In genomic region chr7:134724606-134725005, GRCh38 we compare ENCODE assay signal across 8 cellular contexts. TPM values are rescaled to one million over a fixed set of nuclear protein-coding genes. Genes with fewer than 3 reads are reported as not detected.
DNase-seq lines count a peak whose midpoint lies in the region; ATAC-seq and TF ChIP-seq lines count a peak whose summit lies in the region.

No MANE protein-coding gene starts in this region.

- intact Hi-C loops in CD14-positive monocyte (cut with micrococcal nuclease) (no loop called here), colonic mucosa (cut with DNase I) (no loop called here)

- H3K4me1 Mint-ChIP-seq in CD14-positive monocyte = peaks cover 6% of the 10 kb centered on the region

- H3K4me1 ChIP-seq in colonic mucosa = no peaks in the 10 kb centered on the region

- in situ Hi-C loops in Caki2 (cut with HindIII; ENCODE audit: low pct_unique_long_range_greater_than_20kb, low sequenced_read_pairs) = no loop called here

- H3K9ac ChIP-seq in colonic mucosa (ENCODE audit: low read depth in 2 of 2, low read length in 2 of 2) = no peak overlapping the region

- no peaks in the 10 kb centered on the region for H3K27me3 Mint-ChIP-seq in CD14-positive monocyte (ENCODE audit: low read depth in 3 of 3)

- peaks cover 0 to 1% (median 0%) of the 10 kb centered on the region in 7 donors for H3K9me3 Mint-ChIP-seq in CD14-positive monocyte

- H3K27ac ChIP-seq in colonic mucosa = no peak overlapping the region

- H3K4me3 ChIP-seq in WI38 (ENCODE audit: low read depth, low read length) (no peak overlapping the region), colonic mucosa (no peak overlapping the region)

- TF ChIP-seq CTCF in WI38 (IDR thresholded peaks at IDR 0.05; ENCODE audit: low read depth, low read length) (peak; percentile 64), CD14-positive monocyte (IDR thresholded peaks at IDR 0.05) (no peak), colonic mucosa (IDR thresholded peaks at IDR 0.05) (no peak)

- no peaks in the 10 kb centered on the region for H3K27me3 ChIP-seq in colonic mucosa

- no peaks in the 10 kb centered on the region for H3K36me3 Mint-ChIP-seq in CD14-positive monocyte

- no peak for ATAC-seq in HG02884 (IDR thresholded peaks at IDR 0.05; ENCODE audit: unreplicated experiment)

- H3K27ac Mint-ChIP-seq in CD14-positive monocyte = no peak overlapping the region

- H3K36me3 ChIP-seq in colonic mucosa = no peaks in the 10 kb centered on the region

- no peaks in the 10 kb centered on the region for H3K9me3 ChIP-seq in colonic mucosa

- DNase-seq in Caki2 (ENCODE audit: low read depth) (peak; percentile 6), HCEC 1CT (peak; percentile 53), kidney tubule cell (ENCODE audit: low spot score) (peak; percentile 39), CD14-positive monocyte (ENCODE audit: low spot score) (no peak), colonic mucosa (no peak), NCI-H1105 (lab: John Stamatoyannopoulos, UW) (no peak)

- no peak overlapping the region for H3K4me3 Mint-ChIP-seq in CD14-positive monocyte

RNA-seq across cellular contexts. Expression of gene CALD1, which starts 54.8 kb away (rescaled TPM):
- 10.2 and 11.1 TPM in 2 replicates for total RNA-seq in Caki2 (2014; rRNA removed; shearing (Covaris generic); ENCODE audit: low replicate concordance)
- polyA plus RNA-seq in CD14-positive monocyte = under 1 TPM in 1 of 2 donors, not detected in 1; 0.18 TPM
- 100 to 1,000 TPM in 1 of 2 donors, 10 to 100 TPM in 1; 27.4 to 193 TPM for total RNA-seq in colonic mucosa

Comparison
In these comparisons a context has a peak if more than half of its experiments do, and no peak if none do; other contexts are left out.
1. DNase-seq: peak in Caki2 (single experiment), HCEC 1CT (single experiment) and kidney tubule cell (single experiment); none in CD14-positive monocyte (single experiment), colonic mucosa (single experiment) and NCI-H1105 (single experiment).